ENCODE assay signal across 18 cellular contexts in genomic region chr3:59180006-59180405, GRCh38.
"Had no signal": no experiment of that assay in that cellular context is flagged by ENCODE, and none has a peak within 500 bp of the region (broad histone marks: within the 10 kb centered on the region; RNA-seq: fewer than 3 reads in every experiment).

No MANE protein-coding gene starts in this region.

- H3K4me1 ChIP-seq: body of pancreas, prostate gland, right atrium auricular region, testis, upper lobe of left lung had no signal

- H3K36me3 ChIP-seq: prostate gland, right atrium auricular region, upper lobe of left lung had no signal

- H3K4me3 ChIP-seq: body of pancreas, prostate gland, right atrium auricular region, testis, upper lobe of left lung had no signal

- H3K27ac ChIP-seq: body of pancreas, prostate gland, right atrium auricular region, testis, upper lobe of left lung had no signal

- DNase-seq: activated B cell treated with CpG ODN at 0.5 μM for 24 hours; activated CD4-positive, alpha-beta memory T cell treated with anti-CD3 and anti-CD28 coated beads, Interleukin-2, amount 10 ng/mL, durations not matched to agents 7 days and 5 days; activated CD4-positive, alpha-beta T cell treated with anti-CD3 and anti-CD28 coated beads for 4 hours; activated naive CD4-positive, alpha-beta T cell; activated naive CD8-positive, alpha-beta T cell treated with anti-CD3 and anti-CD28 coated beads for 36 hours; activated T-cell treated with anti-CD3 and anti-CD28 coated beads, Interleukin-2, amount 50 U/mL, for 1 hour; amniotic stem cell; body of pancreas; caudate nucleus; effector memory CD8-positive, alpha-beta T cell; kidney glomerular epithelial cell; mesenchymal stem cell; naive thymus-derived CD8-positive, alpha-beta T cell; stimulated activated CD4-positive, alpha-beta T cell treated with anti-CD3 and anti-CD28 coated beads, Interleukin-2, amount 100 ng/mL, for 24 hours; testis; upper lobe of left lung had no signal

- H3K27me3 ChIP-seq: body of pancreas, right atrium auricular region, testis, upper lobe of left lung had no signal

- H3K9me3 ChIP-seq: body of pancreas, prostate gland, testis, upper lobe of left lung had no signal
